Comparison of ENCODE assay signal across 1 cellular context in genomic region chr20:44626278-44626677, GRCh38.
TF ChIP-seq lines count a peak whose summit lies in the region.

No MANE protein-coding gene starts in this region.

TF ChIP-seq in H1, 55 proteins besides CTCF, POLR2A, EP300 and RAD21:
- TF ChIP-seq POU5F1 (IDR thresholded peaks at IDR 0.05; ENCODE audit: low read depth, low read length) = no peak
- no peak for TF ChIP-seq NANOG (IDR thresholded peaks at IDR 0.05; ENCODE audit: insufficient read depth, low read depth, low read length, poor library complexity, severe bottlenecking)
- TF ChIP-seq NRF1 (IDR thresholded peaks at IDR 0.05; ENCODE audit: low read depth, low read length) = no peak
- no peak for TF ChIP-seq KDM1A (IDR thresholded peaks at IDR 0.05; ENCODE audit: borderline replicate concordance, low read length)
- no peak for TF ChIP-seq JUND (IDR thresholded peaks at IDR 0.05; ENCODE audit: low read length)
- TF ChIP-seq SP1 (IDR thresholded peaks at IDR 0.05; ENCODE audit: low read depth, low read length) = no peak
- TF ChIP-seq GTF2F1 (IDR thresholded peaks at IDR 0.05; ENCODE audit: borderline replicate concordance, low read depth, low read length) = no peak
- TF ChIP-seq TCF12 (IDR thresholded peaks at IDR 0.05; ENCODE audit: low read depth, low read length) = no peak
- no peak for TF ChIP-seq MAFK (IDR thresholded peaks at IDR 0.05; ENCODE audit: low read depth, low read length)
- no peak for TF ChIP-seq CEBPB (IDR thresholded peaks at IDR 0.05; ENCODE audit: low read depth, low read length)
- TF ChIP-seq GABPA (IDR thresholded peaks at IDR 0.05; ENCODE audit: borderline replicate concordance, insufficient read depth, low read length) = no peak
- TF ChIP-seq ATF3 (IDR thresholded peaks at IDR 0.05; ENCODE audit: insufficient read depth, low read depth, low read length) = no peak
- TF ChIP-seq BCL11A (IDR thresholded peaks at IDR 0.05; ENCODE audit: low read depth in 2 of 2, low read length in 2 of 2) = no peak
TF ChIP-seq in H1: peak in this region for 0.
